Comparison of ENCODE assay signal across 1 cellular context in the genomic region with DNA sequence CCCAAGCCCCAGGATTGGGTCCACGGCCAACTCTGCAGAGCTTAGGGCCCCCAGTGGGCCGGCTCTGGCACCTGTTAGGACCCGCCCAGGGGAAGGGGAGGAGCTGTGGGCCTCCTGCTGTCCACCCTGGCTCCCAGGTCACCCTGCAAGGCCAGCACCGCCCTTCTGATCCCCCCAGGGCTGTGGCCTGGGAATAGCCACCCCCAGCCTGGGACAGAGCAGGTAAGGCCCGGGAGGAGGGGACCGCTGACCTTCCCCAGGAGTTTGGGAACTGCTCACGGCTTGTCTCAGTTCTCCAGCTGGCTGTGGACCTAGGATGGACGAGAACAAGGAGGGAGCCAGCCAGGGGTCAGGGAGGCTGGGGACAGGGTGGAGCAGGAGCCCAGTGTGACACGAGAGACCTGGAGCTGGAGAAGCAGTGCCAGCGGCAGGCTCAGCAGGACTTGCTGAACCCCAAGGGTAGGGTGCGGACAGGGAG.
A peak's percentile ranks its signal among the peaks of the same experiment; 100 is the strongest.
TF ChIP-seq lines count a peak whose summit lies in the region.

No MANE protein-coding gene starts in this region.

TF ChIP-seq in HepG2, 621 proteins besides CTCF, POLR2A, EP300 and RAD21 (continued from another document and continues in another):
- TF ChIP-seq ZNF281 (CRISPR knock-in tag; IDR thresholded peaks at IDR 0.05; ENCODE audit: borderline replicate concordance), result no peak
- TF ChIP-seq ZNF317 (CRISPR knock-in tag; IDR thresholded peaks at IDR 0.05), result no peak
- TF ChIP-seq ZSCAN21 (CRISPR knock-in tag; IDR thresholded peaks at IDR 0.05; ENCODE audit: borderline replicate concordance), result 0 out of 2 replicates have a peak, but pooled peaks have one; percentile 31
- no peak for TF ChIP-seq KMT2A (CRISPR knock-in tag; IDR thresholded peaks at IDR 0.05)
- TF ChIP-seq FLYWCH1 (CRISPR knock-in tag; IDR thresholded peaks at IDR 0.05), result no peak
- no peak for TF ChIP-seq ZNF577 (CRISPR knock-in tag; IDR thresholded peaks at IDR 0.05; ENCODE audit: borderline replicate concordance, low read depth)
- TF ChIP-seq SMARCC2 (IDR thresholded peaks at IDR 0.05), result no peak
- TF ChIP-seq, protein P1, sequence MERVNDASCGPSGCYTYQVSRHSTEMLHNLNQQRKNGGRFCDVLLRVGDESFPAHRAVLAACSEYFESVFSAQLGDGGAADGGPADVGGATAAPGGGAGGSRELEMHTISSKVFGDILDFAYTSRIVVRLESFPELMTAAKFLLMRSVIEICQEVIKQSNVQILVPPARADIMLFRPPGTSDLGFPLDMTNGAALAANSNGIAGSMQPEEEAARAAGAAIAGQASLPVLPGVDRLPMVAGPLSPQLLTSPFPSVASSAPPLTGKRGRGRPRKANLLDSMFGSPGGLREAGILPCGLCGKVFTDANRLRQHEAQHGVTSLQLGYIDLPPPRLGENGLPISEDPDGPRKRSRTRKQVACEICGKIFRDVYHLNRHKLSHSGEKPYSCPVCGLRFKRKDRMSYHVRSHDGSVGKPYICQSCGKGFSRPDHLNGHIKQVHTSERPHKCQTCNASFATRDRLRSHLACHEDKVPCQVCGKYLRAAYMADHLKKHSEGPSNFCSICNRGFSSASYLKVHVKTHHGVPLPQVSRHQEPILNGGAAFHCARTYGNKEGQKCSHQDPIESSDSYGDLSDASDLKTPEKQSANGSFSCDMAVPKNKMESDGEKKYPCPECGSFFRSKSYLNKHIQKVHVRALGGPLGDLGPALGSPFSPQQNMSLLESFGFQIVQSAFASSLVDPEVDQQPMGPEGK (CRISPR knock-in tag; IDR thresholded peaks at IDR 0.05), result peak; percentile 56; the same call in 1 of the 2 replicates
- no peak for TF ChIP-seq MIER3 (CRISPR knock-in tag; IDR thresholded peaks at IDR 0.05; ENCODE audit: borderline replicate concordance)
- TF ChIP-seq ARID2 (CRISPR knock-in tag; IDR thresholded peaks at IDR 0.05; ENCODE audit: borderline replicate concordance), result no peak
- TF ChIP-seq, protein P2, sequence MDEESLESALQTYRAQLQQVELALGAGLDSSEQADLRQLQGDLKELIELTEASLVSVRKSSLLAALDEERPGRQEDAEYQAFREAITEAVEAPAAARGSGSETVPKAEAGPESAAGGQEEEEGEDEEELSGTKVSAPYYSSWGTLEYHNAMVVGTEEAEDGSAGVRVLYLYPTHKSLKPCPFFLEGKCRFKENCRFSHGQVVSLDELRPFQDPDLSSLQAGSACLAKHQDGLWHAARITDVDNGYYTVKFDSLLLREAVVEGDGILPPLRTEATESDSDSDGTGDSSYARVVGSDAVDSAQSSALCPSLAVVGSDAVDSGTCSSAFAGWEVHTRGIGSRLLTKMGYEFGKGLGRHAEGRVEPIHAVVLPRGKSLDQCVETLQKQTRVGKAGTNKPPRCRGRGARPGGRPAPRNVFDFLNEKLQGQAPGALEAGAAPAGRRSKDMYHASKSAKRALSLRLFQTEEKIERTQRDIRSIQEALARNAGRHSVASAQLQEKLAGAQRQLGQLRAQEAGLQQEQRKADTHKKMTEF (CRISPR knock-in tag; IDR thresholded peaks at IDR 0.05), result no peak
- TF ChIP-seq TBX2 (CRISPR knock-in tag; IDR thresholded peaks at IDR 0.05; ENCODE audit: borderline replicate concordance), result peak; percentile 42; the same call in 1 of the 2 replicates
- no peak for TF ChIP-seq ZFYVE20 (CRISPR knock-in tag; IDR thresholded peaks at IDR 0.05; ENCODE audit: borderline replicate concordance, low read depth)
- TF ChIP-seq, protein P3, sequence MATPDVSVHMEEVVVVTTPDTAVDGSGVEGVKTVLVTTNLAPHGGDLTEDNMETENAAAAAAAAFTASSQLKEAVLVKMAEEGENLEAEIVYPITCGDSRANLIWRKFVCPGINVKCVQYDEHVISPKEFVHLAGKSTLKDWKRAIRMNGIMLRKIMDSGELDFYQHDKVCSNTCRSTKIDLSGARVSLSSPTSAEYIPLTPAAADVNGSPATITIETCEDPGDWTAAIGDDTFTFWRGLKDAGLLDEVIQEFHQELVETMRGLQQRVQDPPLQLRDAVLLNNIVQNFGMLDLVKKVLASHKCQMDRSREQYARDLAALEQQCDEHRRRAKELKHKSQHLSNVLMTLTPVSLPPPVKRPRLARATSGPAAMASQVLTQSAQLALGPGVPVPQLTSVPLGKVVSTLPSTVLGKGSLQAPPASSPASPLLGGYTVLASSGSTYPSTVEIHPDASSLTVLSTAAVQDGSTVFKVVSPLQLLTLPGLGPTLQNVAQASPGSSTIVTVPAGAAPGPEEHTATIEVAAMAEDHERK (CRISPR knock-in tag; IDR thresholded peaks at IDR 0.05; ENCODE audit: low read depth), result no peak
- TF ChIP-seq ZMYM3 (CRISPR knock-in tag; IDR thresholded peaks at IDR 0.05), result no peak
- TF ChIP-seq, protein P4, sequence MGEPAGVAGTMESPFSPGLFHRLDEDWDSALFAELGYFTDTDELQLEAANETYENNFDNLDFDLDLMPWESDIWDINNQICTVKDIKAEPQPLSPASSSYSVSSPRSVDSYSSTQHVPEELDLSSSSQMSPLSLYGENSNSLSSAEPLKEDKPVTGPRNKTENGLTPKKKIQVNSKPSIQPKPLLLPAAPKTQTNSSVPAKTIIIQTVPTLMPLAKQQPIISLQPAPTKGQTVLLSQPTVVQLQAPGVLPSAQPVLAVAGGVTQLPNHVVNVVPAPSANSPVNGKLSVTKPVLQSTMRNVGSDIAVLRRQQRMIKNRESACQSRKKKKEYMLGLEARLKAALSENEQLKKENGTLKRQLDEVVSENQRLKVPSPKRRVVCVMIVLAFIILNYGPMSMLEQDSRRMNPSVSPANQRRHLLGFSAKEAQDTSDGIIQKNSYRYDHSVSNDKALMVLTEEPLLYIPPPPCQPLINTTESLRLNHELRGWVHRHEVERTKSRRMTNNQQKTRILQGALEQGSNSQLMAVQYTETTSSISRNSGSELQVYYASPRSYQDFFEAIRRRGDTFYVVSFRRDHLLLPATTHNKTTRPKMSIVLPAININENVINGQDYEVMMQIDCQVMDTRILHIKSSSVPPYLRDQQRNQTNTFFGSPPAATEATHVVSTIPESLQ (CRISPR knock-in tag; conservative IDR thresholded peaks at IDR 0.05), result no peak
- TF ChIP-seq ZNF362 (CRISPR knock-in tag; IDR thresholded peaks at IDR 0.05; ENCODE audit: borderline replicate concordance), result no peak
- TF ChIP-seq ZBTB8A (CRISPR knock-in tag; IDR thresholded peaks at IDR 0.05; ENCODE audit: borderline replicate concordance, low read depth), result no peak
- TF ChIP-seq ASH2L (IDR thresholded peaks at IDR 0.05; ENCODE audit: insufficient read length, low read depth, low read length), result no peak
- TF ChIP-seq ZFP41 (CRISPR knock-in tag; IDR thresholded peaks at IDR 0.05; ENCODE audit: borderline replicate concordance), result no peak
- no peak for TF ChIP-seq SMAD1 (CRISPR knock-in tag; IDR thresholded peaks at IDR 0.05; ENCODE audit: borderline replicate concordance, low read depth)
- no peak for TF ChIP-seq ZNF678 (CRISPR knock-in tag; IDR thresholded peaks at IDR 0.05)
- 0 out of 2 replicates have a peak, but pooled peaks have one; percentile 16 for TF ChIP-seq SAP130 (CRISPR knock-in tag; IDR thresholded peaks at IDR 0.05; ENCODE audit: low read depth)
- TF ChIP-seq GABPB1 (CRISPR knock-in tag; IDR thresholded peaks at IDR 0.05), result peak; percentile 21; the same call in 1 of the 2 replicates
- no peak for TF ChIP-seq ZFP62 (CRISPR knock-in tag; IDR thresholded peaks at IDR 0.05)
- no peak for TF ChIP-seq HOXD1 (CRISPR knock-in tag; IDR thresholded peaks at IDR 0.05)
- no peak for TF ChIP-seq ZFY (CRISPR knock-in tag; IDR thresholded peaks at IDR 0.05)
- TF ChIP-seq ZBTB7B (CRISPR knock-in tag; IDR thresholded peaks at IDR 0.05), result 0 out of 2 replicates have a peak, but pooled peaks have one; percentile 38
- no peak for TF ChIP-seq CEBPB (IDR thresholded peaks at IDR 0.05; ENCODE audit: borderline replicate concordance, low read depth, low read length)
- no peak for TF ChIP-seq THRA (CRISPR knock-in tag; IDR thresholded peaks at IDR 0.05; ENCODE audit: borderline replicate concordance)
- TF ChIP-seq ZBTB37 (CRISPR knock-in tag; IDR thresholded peaks at IDR 0.05), result 0 out of 2 replicates have a peak, but pooled peaks have one; percentile 20
- TF ChIP-seq AKAP8 (CRISPR knock-in tag; IDR thresholded peaks at IDR 0.05), result no peak
- peak; percentile 26; the same call in 1 of the 2 replicates for TF ChIP-seq ZNF292 (CRISPR knock-in tag; IDR thresholded peaks at IDR 0.05; ENCODE audit: borderline replicate concordance, low read depth)
- TF ChIP-seq RXRA (CRISPR knock-in tag; IDR thresholded peaks at IDR 0.05), result no peak
- TF ChIP-seq, protein P5, sequence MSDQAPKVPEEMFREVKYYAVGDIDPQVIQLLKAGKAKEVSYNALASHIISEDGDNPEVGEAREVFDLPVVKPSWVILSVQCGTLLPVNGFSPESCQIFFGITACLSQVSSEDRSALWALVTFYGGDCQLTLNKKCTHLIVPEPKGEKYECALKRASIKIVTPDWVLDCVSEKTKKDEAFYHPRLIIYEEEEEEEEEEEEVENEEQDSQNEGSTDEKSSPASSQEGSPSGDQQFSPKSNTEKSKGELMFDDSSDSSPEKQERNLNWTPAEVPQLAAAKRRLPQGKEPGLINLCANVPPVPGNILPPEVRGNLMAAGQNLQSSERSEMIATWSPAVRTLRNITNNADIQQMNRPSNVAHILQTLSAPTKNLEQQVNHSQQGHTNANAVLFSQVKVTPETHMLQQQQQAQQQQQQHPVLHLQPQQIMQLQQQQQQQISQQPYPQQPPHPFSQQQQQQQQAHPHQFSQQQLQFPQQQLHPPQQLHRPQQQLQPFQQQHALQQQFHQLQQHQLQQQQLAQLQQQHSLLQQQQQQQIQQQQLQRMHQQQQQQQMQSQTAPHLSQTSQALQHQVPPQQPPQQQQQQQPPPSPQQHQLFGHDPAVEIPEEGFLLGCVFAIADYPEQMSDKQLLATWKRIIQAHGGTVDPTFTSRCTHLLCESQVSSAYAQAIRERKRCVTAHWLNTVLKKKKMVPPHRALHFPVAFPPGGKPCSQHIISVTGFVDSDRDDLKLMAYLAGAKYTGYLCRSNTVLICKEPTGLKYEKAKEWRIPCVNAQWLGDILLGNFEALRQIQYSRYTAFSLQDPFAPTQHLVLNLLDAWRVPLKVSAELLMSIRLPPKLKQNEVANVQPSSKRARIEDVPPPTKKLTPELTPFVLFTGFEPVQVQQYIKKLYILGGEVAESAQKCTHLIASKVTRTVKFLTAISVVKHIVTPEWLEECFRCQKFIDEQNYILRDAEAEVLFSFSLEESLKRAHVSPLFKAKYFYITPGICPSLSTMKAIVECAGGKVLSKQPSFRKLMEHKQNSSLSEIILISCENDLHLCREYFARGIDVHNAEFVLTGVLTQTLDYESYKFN (CRISPR knock-in tag; conservative IDR thresholded peaks at IDR 0.05), result no peak
- no peak for TF ChIP-seq GABPA (IDR thresholded peaks at IDR 0.05; ENCODE audit: low read depth, low read length)
- no peak for TF ChIP-seq GABPA (CRISPR knock-in tag; IDR thresholded peaks at IDR 0.05; ENCODE audit: low read depth)
- TF ChIP-seq, protein P6, sequence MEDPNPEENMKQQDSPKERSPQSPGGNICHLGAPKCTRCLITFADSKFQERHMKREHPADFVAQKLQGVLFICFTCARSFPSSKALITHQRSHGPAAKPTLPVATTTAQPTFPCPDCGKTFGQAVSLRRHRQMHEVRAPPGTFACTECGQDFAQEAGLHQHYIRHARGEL (CRISPR knock-in tag; IDR thresholded peaks at IDR 0.05), result no peak
- TF ChIP-seq ZC3H13 (CRISPR knock-in tag; IDR thresholded peaks at IDR 0.05), result no peak
- TF ChIP-seq ARNT2 (CRISPR knock-in tag; IDR thresholded peaks at IDR 0.05; ENCODE audit: low read depth), result no peak
- TF ChIP-seq SCMH1 (CRISPR knock-in tag; IDR thresholded peaks at IDR 0.05; ENCODE audit: borderline replicate concordance), result no peak
- peak; percentile 8 for TF ChIP-seq TEAD3 (CRISPR knock-in tag; optimal IDR thresholded peaks at IDR 0.05; ENCODE audit: borderline replicate concordance)
- no peak for TF ChIP-seq HCFC1 (IDR thresholded peaks at IDR 0.05; ENCODE audit: low read depth, low read length)
- TF ChIP-seq ZNF747 (CRISPR knock-in tag; IDR thresholded peaks at IDR 0.05; ENCODE audit: borderline replicate concordance), result peak; percentile 38; the same call in 1 of the 2 replicates
